Comparison of ENCODE assay signal across 1 cellular context in genomic region chr16:1471569-1472194, GRCh38.
TF ChIP-seq lines count a peak whose summit lies in the region.

No MANE protein-coding gene starts in this region.

TF ChIP-seq in HEK293T, 16 proteins besides CTCF, POLR2A, EP300 and RAD21 (continued from another document):
- TF ChIP-seq ARNT (IDR thresholded peaks at IDR 0.05): no peak
- TF ChIP-seq BHLHE40 (IDR thresholded peaks at IDR 0.05; ENCODE audit: borderline replicate concordance): no peak
- no peak for TF ChIP-seq FOXA1 (IDR thresholded peaks at IDR 0.05)
- TF ChIP-seq ELF4 (IDR thresholded peaks at IDR 0.05): no peak
- TF ChIP-seq NFRKB (IDR thresholded peaks at IDR 0.05): no peak
- no peak for TF ChIP-seq SUZ12 (IDR thresholded peaks at IDR 0.05)
- TF ChIP-seq FOXK2 (IDR thresholded peaks at IDR 0.05): no peak
- no peak for TF ChIP-seq SP1 (IDR thresholded peaks at IDR 0.05)
- TF ChIP-seq LEF1 (IDR thresholded peaks at IDR 0.05; ENCODE audit: borderline replicate concordance): no peak
- no peak for TF ChIP-seq CTBP1 (IDR thresholded peaks at IDR 0.05; ENCODE audit: borderline replicate concordance)
